In genomic region chr16:81523387-81524115, GRCh38 we compare ENCODE assay signal across 9 cellular contexts.
DNase-seq lines count a peak whose midpoint lies in the region; ATAC-seq and TF ChIP-seq lines count a peak whose summit lies in the region.
"Had no signal": no experiment of that assay in that cellular context is flagged by ENCODE, and none has a peak within 500 bp of the region (broad histone marks: within the 10 kb centered on the region; RNA-seq: fewer than 3 reads in every experiment).

No MANE protein-coding gene starts in this region.

- no peaks in the 10 kb centered on the region for H3K27me3 ChIP-seq in CD8-positive, alpha-beta memory T cell (ENCODE audit: insufficient read depth, low read length, poor library complexity, severe bottlenecking)
- no peaks in the 10 kb centered on the region for H3K27me3 ChIP-seq in MG63
- H3K27me3 ChIP-seq in dorsolateral prefrontal cortex = no peaks in the 10 kb centered on the region
- H3K27me3 ChIP-seq: heart left ventricle had no signal

- ATAC-seq in GM18519 (IDR thresholded peaks at IDR 0.05; ENCODE audit: low FRiP score, unreplicated experiment) (no peak), GM18502 (IDR thresholded peaks at IDR 0.05; ENCODE audit: poor library complexity, unreplicated experiment) (no peak), GM18498 (IDR thresholded peaks at IDR 0.05; ENCODE audit: unreplicated experiment) (no peak)
- ATAC-seq: heart left ventricle had no signal

- peak overlapping the region; percentile 95 to 100 (median 99) for H3K27ac Mint-ChIP-seq in CD8-positive, alpha-beta memory T cell

- peaks cover 0 to 4% (median 0%) of the 10 kb centered on the region in 5 donors for H3K9me3 Mint-ChIP-seq in CD8-positive, alpha-beta memory T cell

- intact Hi-C loops in dorsolateral prefrontal cortex (cut with DNase I) = no loop called here

- POLR2A ChIA-PET in CD8-positive, alpha-beta memory T cell (lab: Charles Lee) = interaction anchor here (1.2 kb wide), 1 partner anchor 54 kb away, joined by 4 read pairs; no protein-coding TSS in a partner anchor

- H3K9me3 ChIP-seq in CD8-positive, alpha-beta memory T cell (ENCODE audit: low read length) = no peaks in the 10 kb centered on the region
- H3K9me3 ChIP-seq in MG63 = no peaks in the 10 kb centered on the region
- H3K9me3 ChIP-seq: heart left ventricle had no signal

- DNase-seq in CD8-positive, alpha-beta memory T cell = peak in 4 of 5 donors; percentile 14 to 66 (median 28)
- peak; percentile 88 for DNase-seq in MG63
- DNase-seq in dorsolateral prefrontal cortex = peak in 5 of 10 donors; percentile 51 to 82 (median 55)
- peak; percentile 30 for DNase-seq in non-pigmented ciliary epithelial cell (ENCODE audit: low read depth)
- no peak for DNase-seq in stimulated activated CD4-positive, alpha-beta T cell treated with anti-CD3 and anti-CD28 coated beads, Interleukin-12 subunit alpha, Interleukin-12 subunit beta, amount 100 ng/mL, for 4 hours

- peaks cover 82 to 90% (median 88%) of the 10 kb centered on the region in 3 donors for H3K4me1 Mint-ChIP-seq in CD8-positive, alpha-beta memory T cell

- CTCF ChIA-PET in CD8-positive, alpha-beta memory T cell (lab: Charles Lee) = interaction anchor here (1.0 to 1.4 kb wide), 2 partner anchors 9 to 50 kb away, joined by 3 read pairs; no protein-coding TSS in a partner anchor

- peaks cover 0 to 6% of the 10 kb centered on the region in 2 donors for H3K27me3 Mint-ChIP-seq in CD8-positive, alpha-beta memory T cell

- no peak for TF ChIP-seq CTCF in dorsolateral prefrontal cortex (IDR thresholded peaks at IDR 0.05 in 54 of 56, conservative IDR thresholded peaks at IDR 0.05 in 2 of 56; ENCODE audit: low read depth in 1 of 56, partially characterized antibody in 56 of 56)

- peak overlapping the region; percentile 23 to 90 (median 66) for H3K4me3 Mint-ChIP-seq in CD8-positive, alpha-beta memory T cell

- no peaks in the 10 kb centered on the region for H3K36me3 ChIP-seq in CD8-positive, alpha-beta memory T cell (ENCODE audit: insufficient read depth, low read length)
- H3K36me3 ChIP-seq in MG63 = peaks cover 3% of the 10 kb centered on the region

- no peak overlapping the region for H3K4me3 ChIP-seq in CD8-positive, alpha-beta memory T cell (ENCODE audit: low read length)
- H3K4me3 ChIP-seq in MG63 (no peak overlapping the region), dorsolateral prefrontal cortex (no peak overlapping the region)
- H3K4me3 ChIP-seq: heart left ventricle had no signal

- peaks cover 78% of the 10 kb centered on the region for H3K4me1 ChIP-seq in CD8-positive, alpha-beta memory T cell (ENCODE audit: insufficient read depth, low read length)

- H3K36me3 Mint-ChIP-seq in CD8-positive, alpha-beta memory T cell = peaks cover 0 to 5% (median 0%) of the 10 kb centered on the region in 3 donors

- H3K27ac ChIP-seq in CD8-positive, alpha-beta memory T cell (ENCODE audit: low read depth, low read length) = peak overlapping the region; percentile 91
- H3K27ac ChIP-seq in dorsolateral prefrontal cortex = peak overlapping the region in 36 of 59 donors; percentile 5 to 88 (median 38)
